In genomic region chr1:239909894-239910293, GRCh38 we compare ENCODE assay signal across 13 cellular contexts.
DNase-seq lines count a peak whose midpoint lies in the region; ATAC-seq, FAIRE-seq and TF ChIP-seq lines count a peak whose summit lies in the region.
"Had no signal": no experiment of that assay in that cellular context is flagged by ENCODE, and none has a peak within 500 bp of the region (broad histone marks: within the 10 kb centered on the region; RNA-seq: fewer than 3 reads in every experiment).

No MANE protein-coding gene starts in this region.

- no peak overlapping the region for H3K4me3 Mint-ChIP-seq in astrocyte (ENCODE audit: unreplicated experiment)

- no peaks in the 10 kb centered on the region for H3K27me3 ChIP-seq in astrocyte (ENCODE audit: insufficient read depth, low read length)
- H3K27me3 ChIP-seq in aorta (ENCODE audit: control insufficient read depth in 1 of 2, insufficient read depth in 2 of 2, low read length in 1 of 2), result no peaks in the 10 kb centered on the region
- H3K27me3 ChIP-seq in esophagus squamous epithelium, result no peaks in the 10 kb centered on the region
- H3K27me3 ChIP-seq: breast epithelium, suprapubic skin had no signal

- ATAC-seq in aorta (ENCODE audit: low FRiP score), result peak; percentile 62

- H3K4me1 ChIP-seq in astrocyte (ENCODE audit: insufficient read depth, low read length), result peaks cover 11% of the 10 kb centered on the region
- H3K4me1 ChIP-seq in aorta (ENCODE audit: control insufficient read depth in 1 of 2, insufficient read depth in 2 of 2, low read length in 2 of 2), result no peaks in the 10 kb centered on the region
- H3K4me1 ChIP-seq in esophagus squamous epithelium, result peaks cover 0 to 14% (median 3%) of the 10 kb centered on the region in 3 donors
- H3K4me1 ChIP-seq: breast epithelium had no signal

- H2AFZ ChIP-seq in astrocyte (ENCODE audit: low read depth, low read length), result no peak overlapping the region

- H3K27ac Mint-ChIP-seq in astrocyte (ENCODE audit: unreplicated experiment), result peak overlapping the region; percentile 42

- H3K4me1 Mint-ChIP-seq in astrocyte (ENCODE audit: low read depth, unreplicated experiment), result peaks cover 6% of the 10 kb centered on the region

- no peaks in the 10 kb centered on the region for H3K9me3 Mint-ChIP-seq in astrocyte (ENCODE audit: unreplicated experiment)

- no peak for TF ChIP-seq POLR2A in esophagus squamous epithelium (IDR thresholded peaks at IDR 0.05)

- no peak overlapping the region for H3K4me3 ChIP-seq in astrocyte (ENCODE audit: insufficient read depth, low read depth, low read length)
- no peak overlapping the region for H3K4me3 ChIP-seq in aorta (ENCODE audit: low read length in 2 of 2)
- H3K4me3 ChIP-seq in esophagus squamous epithelium, result no peak overlapping the region
- H3K4me3 ChIP-seq: breast epithelium, suprapubic skin had no signal

- no peak overlapping the region for H3K27ac ChIP-seq in astrocyte (ENCODE audit: low read depth, low read length)
- no peak overlapping the region for H3K27ac ChIP-seq in aorta (ENCODE audit: low read depth in 1 of 2, low read length in 2 of 2)
- H3K27ac ChIP-seq in esophagus squamous epithelium, result peak overlapping the region in 1 of 4 donors; percentile 37
- H3K27ac ChIP-seq: breast epithelium, suprapubic skin had no signal

- FAIRE-seq in astrocyte (lab: Jason Lieb, UNC), result no peak

- no peaks in the 10 kb centered on the region for H4K20me1 ChIP-seq in astrocyte (ENCODE audit: insufficient read depth, low read length)

- H3K36me3 Mint-ChIP-seq in astrocyte (ENCODE audit: low read depth, unreplicated experiment), result no peaks in the 10 kb centered on the region

- H3K27me3 Mint-ChIP-seq in astrocyte (ENCODE audit: low read depth, unreplicated experiment), result no peaks in the 10 kb centered on the region

- H3K36me3 ChIP-seq in astrocyte (ENCODE audit: insufficient read depth, low read length) (no peaks in the 10 kb centered on the region), aorta (ENCODE audit: control insufficient read depth in 1 of 2, insufficient read depth in 2 of 2, low read length in 1 of 2) (no peaks in the 10 kb centered on the region), esophagus squamous epithelium (no peaks in the 10 kb centered on the region)
- H3K36me3 ChIP-seq: breast epithelium, suprapubic skin had no signal

- H3K9me3 ChIP-seq in astrocyte (ENCODE audit: insufficient read depth, low read depth, low read length), result no peaks in the 10 kb centered on the region
- peaks cover 1% of the 10 kb centered on the region for H3K9me3 ChIP-seq in aorta (ENCODE audit: control insufficient read depth, low read length)
- no peaks in the 10 kb centered on the region for H3K9me3 ChIP-seq in esophagus squamous epithelium
- H3K9me3 ChIP-seq: breast epithelium, suprapubic skin had no signal

- WGBS in aorta, 2 donors, result 77 to 79% methylated on average over 10 of the region's 10 CpGs
- WGBS in esophagus squamous epithelium, 2 donors, result 20 to 32% methylated on average over 9 to 10 of the region's 10 CpGs

- intact Hi-C loops in aorta (cut with DNase I), result no loop called here
- intact Hi-C loops in esophagus squamous epithelium (cut with DNase I), result no loop called here

- no peak overlapping the region for H3K4me2 ChIP-seq in astrocyte (ENCODE audit: low read length)

- DNase-seq in NK-92 treated with Interleukin-12 subunit alpha and Interleukin-12 subunit beta, amount 100 ng/mL, for 24 hours (lab: John Stamatoyannopoulos, UW), result peak; percentile 62
- DNase-seq in NK-92 (lab: John Stamatoyannopoulos, UW; ENCODE audit: unreplicated experiment) (no peak), astrocyte (ENCODE audit: low read depth) (peak; percentile 37), medulla oblongata (ENCODE audit: extremely low spot score) (peak; percentile 25), aorta (peak in 1 of 2 donors; percentile 77), NCI-H2081 (lab: John Stamatoyannopoulos, UW) (no peak), mesenteric fat pad (ENCODE audit: low spot score) (no peak), esophagus squamous epithelium (lab: John Stamatoyannopoulos, UW) (no peak)
- DNase-seq: GDM1, glutamatergic neuron, T-helper 2 cell had no signal

- TF ChIP-seq CTCF in astrocyte (IDR thresholded peaks at IDR 0.05; ENCODE audit: insufficient read depth, low read depth, low read length), result no peak
- TF ChIP-seq CTCF in esophagus squamous epithelium (IDR thresholded peaks at IDR 0.05), result no peak

- no peaks in the 10 kb centered on the region for H3K79me2 ChIP-seq in astrocyte (ENCODE audit: insufficient read depth, low read length)

- H3K9ac ChIP-seq in astrocyte (ENCODE audit: low read length), result no peak overlapping the region

Comparison
In these comparisons a context has a peak if more than half of its experiments do, and no peak if none do; other contexts are left out.
1. DNase-seq: peak in NK-92 treated with Interleukin-12 subunit alpha and Interleukin-12 subunit beta, amount 100 ng/mL, for 24 hours (single experiment), astrocyte (single experiment) and medulla oblongata (single experiment); none in NK-92 (single experiment), NCI-H2081 (0 of 2), mesenteric fat pad (single experiment) and esophagus squamous epithelium (single experiment).